ENCODE assay signal across 1 cellular context in genomic region chr6:142935553-142936517, GRCh38.
TF ChIP-seq lines count a peak whose summit lies in the region.

No MANE protein-coding gene starts in this region.

TF ChIP-seq in WTC11, 78 proteins besides CTCF, POLR2A, EP300 and RAD21 (continued from another document):
- TF ChIP-seq ARID4B (CRISPR knock-in tag; IDR thresholded peaks at IDR 0.05; ENCODE audit: borderline replicate concordance) (no peak), TEAD1 (CRISPR knock-in tag; IDR thresholded peaks at IDR 0.05) (no peak), SMAD4 (CRISPR knock-in tag; IDR thresholded peaks at IDR 0.05) (no peak), HMGXB4 (CRISPR knock-in tag; IDR thresholded peaks at IDR 0.05) (no peak), JAZF1 (CRISPR knock-in tag; IDR thresholded peaks at IDR 0.05) (no peak), ERG (CRISPR knock-in tag; IDR thresholded peaks at IDR 0.05) (no peak), ATF2 (CRISPR knock-in tag; IDR thresholded peaks at IDR 0.05; ENCODE audit: borderline replicate concordance, low read depth) (no peak), FOXJ3 (CRISPR knock-in tag; IDR thresholded peaks at IDR 0.05; ENCODE audit: borderline replicate concordance) (no peak), JUN (CRISPR knock-in tag; IDR thresholded peaks at IDR 0.05) (no peak), PRDM15 (CRISPR knock-in tag; IDR thresholded peaks at IDR 0.05) (no peak), ATF1 (CRISPR knock-in tag; IDR thresholded peaks at IDR 0.05) (no peak), IRF2 (CRISPR knock-in tag; IDR thresholded peaks at IDR 0.05; ENCODE audit: borderline replicate concordance, low read depth) (no peak), NR2C2 (CRISPR knock-in tag; IDR thresholded peaks at IDR 0.05) (no peak), PREB (CRISPR knock-in tag; IDR thresholded peaks at IDR 0.05; ENCODE audit: borderline replicate concordance) (no peak), SP1 (CRISPR knock-in tag; conservative IDR thresholded peaks at IDR 0.05) (no peak)
